ENCODE assay signal across 1 cellular context in the genomic region with DNA sequence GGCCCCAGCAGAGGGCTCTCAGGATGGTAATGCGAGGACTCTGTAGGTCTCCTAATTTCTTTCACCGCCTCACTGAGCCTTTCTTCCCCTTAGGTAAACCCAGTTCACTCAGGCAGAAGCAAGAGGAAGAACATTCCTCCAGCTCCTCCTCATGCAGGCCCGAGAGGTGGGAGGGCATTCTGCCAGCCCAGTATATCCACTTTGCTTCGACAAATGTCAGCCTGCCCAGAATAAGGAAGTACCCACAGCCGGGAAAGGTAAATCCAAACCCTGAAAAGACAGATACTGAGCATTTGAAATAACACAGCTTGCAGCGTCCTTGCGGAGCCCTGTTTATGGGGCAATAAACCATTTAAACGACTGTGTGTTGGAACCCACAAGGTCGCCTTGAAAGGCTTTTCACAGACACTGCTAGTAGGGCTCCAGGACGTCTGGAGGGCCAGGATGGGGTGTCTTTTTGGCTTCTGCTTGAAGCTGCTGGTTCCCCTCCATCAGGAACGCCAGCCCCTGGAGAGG.
TF ChIP-seq lines count a peak whose summit lies in the region.

No MANE protein-coding gene starts in this region.

TF ChIP-seq in WTC11, 78 proteins besides CTCF, POLR2A, EP300 and RAD21 (continued from another document):
- TF ChIP-seq ZNF532 (CRISPR knock-in tag; IDR thresholded peaks at IDR 0.05; ENCODE audit: borderline replicate concordance) (no peak), RELA (CRISPR knock-in tag; IDR thresholded peaks at IDR 0.05; ENCODE audit: borderline replicate concordance) (no peak), NFE2L1 (CRISPR knock-in tag; IDR thresholded peaks at IDR 0.05) (no peak)
